ENCODE assay signal across 25 cellular contexts in genomic region chr12:5230861-5231260, GRCh38.
"Had no signal": no experiment of that assay in that cellular context is flagged by ENCODE, and none has a peak within 500 bp of the region (broad histone marks: within the 10 kb centered on the region; RNA-seq: fewer than 3 reads in every experiment).

No MANE protein-coding gene starts in this region.

- H3K27ac ChIP-seq: colonic mucosa, esophagus squamous epithelium, gastrocnemius medialis, left lung, psoas muscle, sigmoid colon, testis, tibial artery had no signal

- ATAC-seq: gastrocnemius medialis; left cardiac atrium; left lung; naive thymus-derived CD4-positive, alpha-beta T cell; psoas muscle; right cardiac atrium; stimulated activated memory B cell treated with anti-CD40 and anti-IgM and Interleukin-4, amounts not matched to agents 10 μg/mL and 1 μg/mL and 100 μg/mL, for 72 hours; stimulated activated naive CD8-positive, alpha-beta T cell treated with anti-CD3 and anti-CD28 coated beads, Interleukin-15, Interleukin-2, amounts not matched to agents 100 U/mL and 50 U/mL, for 24 hours had no signal

- H3K4me1 Mint-ChIP-seq: naive thymus-derived CD4-positive, alpha-beta T cell; nephron; stimulated activated memory B cell treated with anti-CD40 and anti-IgM and Interleukin-4, amounts not matched to agents 10 μg/mL and 1 μg/mL and 100 μg/mL, for 72 hours had no signal

- DNase-seq: colonic mucosa; effector CD8-positive, alpha-beta T cell; endodermal cell; esophagus squamous epithelium; gastrocnemius medialis; head of caudate nucleus; left cardiac atrium; left lung; mesendoderm; midbrain; naive thymus-derived CD4-positive, alpha-beta T cell; nucleus accumbens; psoas muscle; right cardiac atrium; sigmoid colon; stimulated activated CD4-positive, alpha-beta T cell treated with anti-CD3 and anti-CD28 coated beads, Interleukin-2, amount 100 ng/mL, for 24 hours; stimulated activated CD4-positive, alpha-beta T cell treated with anti-CD3 and anti-CD28 coated beads, Interleukin-4, amount 100 ng/mL, for 24 hours; stimulated activated naive CD8-positive, alpha-beta T cell treated with anti-CD3 and anti-CD28 coated beads, Interleukin-15, Interleukin-2, amounts not matched to agents 100 U/mL and 50 U/mL, for 24 hours; substantia nigra; testis; tibial artery had no signal

- H3K27ac Mint-ChIP-seq: dendritic cell treated with granulocyte-macrophage colony-stimulating factor and Interleukin-4, amounts not matched to agents 40 ng/mL and 50 ng/mL, for 4 days; endodermal cell; naive thymus-derived CD4-positive, alpha-beta T cell; nephron; stimulated activated memory B cell treated with anti-CD40 and anti-IgM and Interleukin-4, amounts not matched to agents 10 μg/mL and 1 μg/mL and 100 μg/mL, for 72 hours; type B pancreatic cell had no signal

- H3K4me3 Mint-ChIP-seq: dendritic cell treated with granulocyte-macrophage colony-stimulating factor and Interleukin-4, amounts not matched to agents 40 ng/mL and 50 ng/mL, for 4 days; endodermal cell; naive thymus-derived CD4-positive, alpha-beta T cell; nephron; stimulated activated memory B cell treated with anti-CD40 and anti-IgM and Interleukin-4, amounts not matched to agents 10 μg/mL and 1 μg/mL and 100 μg/mL, for 72 hours; type B pancreatic cell had no signal

- H3K4me1 ChIP-seq: colonic mucosa, gastrocnemius medialis, left lung, psoas muscle, sigmoid colon, testis, tibial artery had no signal

- H3K27me3 ChIP-seq: colonic mucosa, gastrocnemius medialis, left lung, sigmoid colon, testis, tibial artery had no signal

- H3K36me3 Mint-ChIP-seq: naive thymus-derived CD4-positive, alpha-beta T cell; stimulated activated memory B cell treated with anti-CD40 and anti-IgM and Interleukin-4, amounts not matched to agents 10 μg/mL and 1 μg/mL and 100 μg/mL, for 72 hours had no signal
